Comparison of ENCODE assay signal across 25 cellular contexts in genomic region chr1:163439506-163439905, GRCh38.
"Had no signal": no experiment of that assay in that cellular context is flagged by ENCODE, and none has a peak within 500 bp of the region (broad histone marks: within the 10 kb centered on the region; RNA-seq: fewer than 3 reads in every experiment).

No MANE protein-coding gene starts in this region.

- H3K79me2 ChIP-seq: hepatocyte, parathyroid adenoma had no signal

- H3K27me3 ChIP-seq: cardiac muscle cell, colonic mucosa, hepatocyte, neural progenitor cell, right atrium auricular region, upper lobe of right lung had no signal

- H3K27ac ChIP-seq: cardiac muscle cell, colonic mucosa, gastroesophageal sphincter, hepatocyte, neural progenitor cell, parathyroid adenoma, psoas muscle, right atrium auricular region, stomach, tibial artery, upper lobe of right lung had no signal

- DNase-seq: activated CD4-positive, alpha-beta T cell treated with anti-CD3 and anti-CD28 coated beads for 1 hour; activated CD8-positive, alpha-beta memory T cell treated with anti-CD3 and anti-CD28 coated beads, Interleukin-2, amount 10 ng/mL, durations not matched to agents 7 days and 5 days; activated CD8-positive, alpha-beta T cell treated with anti-CD3 and anti-CD28 coated beads, Interleukin-2, amount 10 ng/mL, durations not matched to agents 7 days and 5 days; activated naive CD4-positive, alpha-beta T cell; activated T-cell treated with anti-CD3 and anti-CD28 coated beads, Interleukin-2, amount 50 U/mL, for 72 hours; cerebellar nuclear complex; colonic mucosa; effector memory CD8-positive, alpha-beta T cell; erythroblast; mammary epithelial cell; midbrain; naive thymus-derived CD4-positive, alpha-beta T cell; stimulated activated CD4-positive, alpha-beta T cell treated with anti-CD3 and anti-CD28 coated beads, Interleukin-15, amount 100 ng/mL, for 24 hours; stimulated activated CD4-positive, alpha-beta T cell treated with anti-CD3 and anti-CD28 coated beads, Interleukin-2, amount 100 ng/mL, for 24 hours; stimulated activated naive B cell treated with anti-CD40 and anti-IgM and Interleukin-4, amounts not matched to agents 10 μg/mL and 1 μg/mL and 100 μg/mL, for 72 hours; stomach; tibial artery; upper lobe of right lung had no signal

- H3K4me3 ChIP-seq: cardiac muscle cell, colonic mucosa, gastroesophageal sphincter, hepatocyte, neural progenitor cell, psoas muscle, right atrium auricular region, stomach, tibial artery, upper lobe of right lung had no signal

- H3K36me3 ChIP-seq: cardiac muscle cell, colonic mucosa, gastroesophageal sphincter, neural progenitor cell, right atrium auricular region, stomach, tibial artery, upper lobe of right lung had no signal

- H3K9me3 ChIP-seq: colonic mucosa, gastroesophageal sphincter, psoas muscle, right atrium auricular region, stomach, tibial artery, upper lobe of right lung had no signal

- H3K9ac ChIP-seq: neural progenitor cell, parathyroid adenoma had no signal

- H3K4me2 ChIP-seq: hepatocyte, neural progenitor cell had no signal

- H3K4me1 ChIP-seq: colonic mucosa, gastroesophageal sphincter, neural progenitor cell, parathyroid adenoma, psoas muscle, right atrium auricular region, stomach, tibial artery, upper lobe of right lung had no signal

- H2AFZ ChIP-seq: hepatocyte, neural progenitor cell, parathyroid adenoma had no signal
